11 cellular contexts compared by ENCODE assay signal in genomic region chrX:5681159-5681558, GRCh38.
DNase-seq lines count a peak whose midpoint lies in the region; ATAC-seq, FAIRE-seq and TF ChIP-seq lines count a peak whose summit lies in the region.
"Had no signal": no experiment of that assay in that cellular context is flagged by ENCODE, and none has a peak within 500 bp of the region (broad histone marks: within the 10 kb centered on the region; RNA-seq: fewer than 3 reads in every experiment).

No MANE protein-coding gene starts in this region.

- H3K36me3 ChIP-seq in astrocyte (ENCODE audit: insufficient read depth, low read length) (no peaks in the 10 kb centered on the region), heart right ventricle (no peaks in the 10 kb centered on the region)

- H3K4me3 ChIP-seq in astrocyte (ENCODE audit: insufficient read depth, low read depth, low read length) (no peak overlapping the region), heart right ventricle (no peak overlapping the region)

- H3K9me3 Mint-ChIP-seq in astrocyte (ENCODE audit: unreplicated experiment) = no peaks in the 10 kb centered on the region
- H3K9me3 Mint-ChIP-seq in neural crest cell = peaks cover 3% of the 10 kb centered on the region

- H3K4me1 Mint-ChIP-seq in astrocyte (ENCODE audit: low read depth, unreplicated experiment) (no peaks in the 10 kb centered on the region), neural crest cell (no peaks in the 10 kb centered on the region)
- H3K4me1 Mint-ChIP-seq: T-cell had no signal

- H3K27ac ChIP-seq in astrocyte (ENCODE audit: low read depth, low read length) (no peak overlapping the region), heart right ventricle (no peak overlapping the region)

- ATAC-seq in heart right ventricle = no peak
- ATAC-seq: left colon, T-cell had no signal

- TF ChIP-seq CTCF in astrocyte (IDR thresholded peaks at IDR 0.05; ENCODE audit: insufficient read depth, low read depth, low read length) = peak; percentile 16
- peak; percentile 50 for TF ChIP-seq CTCF in neural crest cell (conservative IDR thresholded peaks at IDR 0.05)
- no peak for TF ChIP-seq CTCF in heart right ventricle (IDR thresholded peaks at IDR 0.05)

- H3K27ac Mint-ChIP-seq in astrocyte (ENCODE audit: unreplicated experiment) (no peak overlapping the region), neural crest cell (ENCODE audit: unreplicated experiment) (no peak overlapping the region)
- H3K27ac Mint-ChIP-seq: T-cell had no signal

- DNase-seq in DMS153 treated with DMSO at 0.1 percent for 48 hours (lab: John Stamatoyannopoulos, UW; ENCODE audit: unreplicated experiment) (peak; percentile 1), DMS153 (lab: John Stamatoyannopoulos, UW) (no peak), KBM-7 (peak; percentile 11), astrocyte (ENCODE audit: low read depth) (peak; percentile 25), neural crest cell (ENCODE audit: low read depth, low spot score) (no peak), hepatic stellate cell (ENCODE audit: low spot score) (no peak), heart right ventricle (no peak)
- no peak for DNase-seq in stimulated activated CD4-positive, alpha-beta T cell treated with anti-CD3 and anti-CD28 coated beads, Interleukin-15, amount 100 ng/mL, for 24 hours
- DNase-seq: effector CD4-positive, alpha-beta T cell; left colon; T-cell had no signal

- H3K9ac ChIP-seq in astrocyte (ENCODE audit: low read length) = no peak overlapping the region

- no peak overlapping the region for H3K4me3 Mint-ChIP-seq in astrocyte (ENCODE audit: unreplicated experiment)
- no peak overlapping the region for H3K4me3 Mint-ChIP-seq in neural crest cell
- H3K4me3 Mint-ChIP-seq: T-cell had no signal

- H3K4me1 ChIP-seq in astrocyte (ENCODE audit: insufficient read depth, low read length) (no peaks in the 10 kb centered on the region), heart right ventricle (no peaks in the 10 kb centered on the region)

- 47 to 51% methylated on average over 3 of the region's 3 CpGs for WGBS in heart right ventricle, 2 donors

- no peaks in the 10 kb centered on the region for H3K79me2 ChIP-seq in astrocyte (ENCODE audit: insufficient read depth, low read length)

- H2AFZ ChIP-seq in astrocyte (ENCODE audit: low read depth, low read length) = no peak overlapping the region

- no peaks in the 10 kb centered on the region for H3K27me3 Mint-ChIP-seq in astrocyte (ENCODE audit: low read depth, unreplicated experiment)
- H3K27me3 Mint-ChIP-seq in neural crest cell (ENCODE audit: low read depth) = no peaks in the 10 kb centered on the region
- H3K27me3 Mint-ChIP-seq: T-cell had no signal

- peak; percentile 78 for FAIRE-seq in astrocyte (lab: Jason Lieb, UNC)

- no peaks in the 10 kb centered on the region for H4K20me1 ChIP-seq in astrocyte (ENCODE audit: insufficient read depth, low read length)

- in situ Hi-C loops in KBM-7 (cut with MboI; ENCODE audit: low pct_unique_long_range_greater_than_20kb, low sequenced_read_pairs) = no loop called here

- H3K36me3 Mint-ChIP-seq in astrocyte (ENCODE audit: low read depth, unreplicated experiment) (no peaks in the 10 kb centered on the region), neural crest cell (ENCODE audit: low read depth) (no peaks in the 10 kb centered on the region)
- H3K36me3 Mint-ChIP-seq: T-cell had no signal

- H3K4me2 ChIP-seq in astrocyte (ENCODE audit: low read length) = no peak overlapping the region

- H3K27me3 ChIP-seq in astrocyte (ENCODE audit: insufficient read depth, low read length) (no peaks in the 10 kb centered on the region), heart right ventricle (no peaks in the 10 kb centered on the region)

- no peaks in the 10 kb centered on the region for H3K9me3 ChIP-seq in astrocyte (ENCODE audit: insufficient read depth, low read depth, low read length)
- H3K9me3 ChIP-seq in heart right ventricle = no peaks in the 10 kb centered on the region

- intact Hi-C loops in heart right ventricle (cut with DNase I) = no loop called here

Comparison
In these comparisons a context has a peak if more than half of its experiments do, and no peak if none do; other contexts are left out.
1. DNase-seq: peak in DMS153 treated with DMSO at 0.1 percent for 48 hours (single experiment), KBM-7 (single experiment) and astrocyte (single experiment); none in DMS153 (single experiment), neural crest cell (single experiment), hepatic stellate cell (single experiment), stimulated activated CD4-positive, alpha-beta T cell treated with anti-CD3 and anti-CD28 coated beads, Interleukin-15, amount 100 ng/mL, for 24 hours (single experiment) and heart right ventricle (0 of 2).
2. CTCF ChIP-seq: peak in astrocyte (single experiment) and neural crest cell (single experiment); none in heart right ventricle (0 of 9).